2 cellular contexts compared by ENCODE assay signal in genomic region chr3:156413293-156413912, GRCh38.
TF ChIP-seq lines count a peak whose summit lies in the region.

No MANE protein-coding gene starts in this region.

TF ChIP-seq in SK-N-SH treated with all-trans-retinoic acid at 6 μM for 48 hours, 23 proteins besides CTCF, POLR2A, EP300 and RAD21 (continued from another document):
- no peak for TF ChIP-seq OSR1 (CRISPR knock-in tag; IDR thresholded peaks at IDR 0.05)
- no peak for TF ChIP-seq ZFP30 (CRISPR knock-in tag; IDR thresholded peaks at IDR 0.05)
- no peak for TF ChIP-seq ZNF70 (CRISPR knock-in tag; IDR thresholded peaks at IDR 0.05)
- TF ChIP-seq ZNF565 (CRISPR knock-in tag; conservative IDR thresholded peaks at IDR 0.05; ENCODE audit: low read depth) = no peak
- TF ChIP-seq SNAI2 (CRISPR knock-in tag; IDR thresholded peaks at IDR 0.05) = no peak
- TF ChIP-seq, protein P1, sequence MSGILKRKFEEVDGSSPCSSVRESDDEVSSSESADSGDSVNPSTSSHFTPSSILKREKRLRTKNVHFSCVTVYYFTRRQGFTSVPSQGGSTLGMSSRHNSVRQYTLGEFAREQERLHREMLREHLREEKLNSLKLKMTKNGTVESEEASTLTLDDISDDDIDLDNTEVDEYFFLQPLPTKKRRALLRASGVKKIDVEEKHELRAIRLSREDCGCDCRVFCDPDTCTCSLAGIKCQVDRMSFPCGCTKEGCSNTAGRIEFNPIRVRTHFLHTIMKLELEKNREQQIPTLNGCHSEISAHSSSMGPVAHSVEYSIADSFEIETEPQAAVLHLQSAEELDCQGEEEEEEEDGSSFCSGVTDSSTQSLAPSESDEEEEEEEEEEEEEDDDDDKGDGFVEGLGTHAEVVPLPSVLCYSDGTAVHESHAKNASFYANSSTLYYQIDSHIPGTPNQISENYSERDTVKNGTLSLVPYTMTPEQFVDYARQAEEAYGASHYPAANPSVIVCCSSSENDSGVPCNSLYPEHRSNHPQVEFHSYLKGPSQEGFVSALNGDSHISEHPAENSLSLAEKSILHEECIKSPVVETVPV (CRISPR knock-in tag; IDR thresholded peaks at IDR 0.05) = no peak
TF ChIP-seq in SK-N-SH treated with all-trans-retinoic acid at 6 μM for 48 hours: peak in this region for 0.

TF ChIP-seq in SK-N-SH, 30 proteins besides CTCF, POLR2A, EP300 and RAD21 (continued from another document):
- TF ChIP-seq REST (IDR thresholded peaks at IDR 0.05; ENCODE audit: low read depth, low read length) (no peak), RFX5 (IDR thresholded peaks at IDR 0.05; ENCODE audit: low read length) (no peak)
